1 cellular context compared by ENCODE assay signal in the genomic region with DNA sequence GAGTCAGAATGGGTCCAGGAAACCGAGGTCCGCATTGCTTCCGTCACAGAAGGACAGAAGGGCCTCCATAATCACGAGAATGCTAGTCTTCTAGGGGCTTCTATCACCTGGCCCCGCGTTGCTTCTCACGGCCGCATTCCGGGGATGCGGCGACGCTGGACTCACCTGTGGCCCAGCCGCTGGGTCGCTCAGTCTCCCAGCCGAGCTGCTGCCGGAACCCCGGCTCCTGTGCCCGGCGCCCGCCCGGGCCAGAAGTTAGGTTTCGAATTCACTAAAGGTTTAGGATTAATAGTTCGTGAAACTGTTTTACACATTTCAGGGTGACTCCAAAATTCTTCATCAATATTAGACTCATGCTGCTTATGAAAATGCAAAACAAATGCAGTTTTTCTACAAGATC.
TF ChIP-seq lines count a peak whose summit lies in the region.

No MANE protein-coding gene starts in this region.

TF ChIP-seq in A549, 52 proteins besides CTCF, POLR2A, EP300 and RAD21 (continued from another document):
- TF ChIP-seq, protein P1, sequence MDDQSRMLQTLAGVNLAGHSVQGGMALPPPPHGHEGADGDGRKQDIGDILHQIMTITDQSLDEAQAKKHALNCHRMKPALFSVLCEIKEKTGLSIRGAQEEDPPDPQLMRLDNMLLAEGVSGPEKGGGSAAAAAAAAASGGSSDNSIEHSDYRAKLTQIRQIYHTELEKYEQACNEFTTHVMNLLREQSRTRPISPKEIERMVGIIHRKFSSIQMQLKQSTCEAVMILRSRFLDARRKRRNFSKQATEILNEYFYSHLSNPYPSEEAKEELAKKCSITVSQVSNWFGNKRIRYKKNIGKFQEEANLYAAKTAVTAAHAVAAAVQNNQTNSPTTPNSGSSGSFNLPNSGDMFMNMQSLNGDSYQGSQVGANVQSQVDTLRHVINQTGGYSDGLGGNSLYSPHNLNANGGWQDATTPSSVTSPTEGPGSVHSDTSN (IDR thresholded peaks at IDR 0.05) = no peak
- TF ChIP-seq, protein P2, sequence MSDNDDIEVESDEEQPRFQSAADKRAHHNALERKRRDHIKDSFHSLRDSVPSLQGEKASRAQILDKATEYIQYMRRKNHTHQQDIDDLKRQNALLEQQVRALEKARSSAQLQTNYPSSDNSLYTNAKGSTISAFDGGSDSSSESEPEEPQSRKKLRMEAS (IDR thresholded peaks at IDR 0.05) = no peak
- TF ChIP-seq CBX8 (IDR thresholded peaks at IDR 0.05) (no peak), FOSL2 (IDR thresholded peaks at IDR 0.05) (no peak), FOSL2 (CRISPR knock-in tag; IDR thresholded peaks at IDR 0.05) (no peak), JUN (IDR thresholded peaks at IDR 0.05) (no peak), SMC3 (IDR thresholded peaks at IDR 0.05) (no peak), RFX5 (IDR thresholded peaks at IDR 0.05) (no peak), RCOR1 (IDR thresholded peaks at IDR 0.05; ENCODE audit: low read depth, low read length) (no peak), HOXA7 (CRISPR knock-in tag; IDR thresholded peaks at IDR 0.05) (no peak), ESRRA (IDR thresholded peaks at IDR 0.05; ENCODE audit: borderline replicate concordance, low read length) (no peak), KDM1A (IDR thresholded peaks at IDR 0.05; ENCODE audit: low read depth) (no peak)
